Comparison of ENCODE assay signal across 27 cellular contexts in the genomic region with DNA sequence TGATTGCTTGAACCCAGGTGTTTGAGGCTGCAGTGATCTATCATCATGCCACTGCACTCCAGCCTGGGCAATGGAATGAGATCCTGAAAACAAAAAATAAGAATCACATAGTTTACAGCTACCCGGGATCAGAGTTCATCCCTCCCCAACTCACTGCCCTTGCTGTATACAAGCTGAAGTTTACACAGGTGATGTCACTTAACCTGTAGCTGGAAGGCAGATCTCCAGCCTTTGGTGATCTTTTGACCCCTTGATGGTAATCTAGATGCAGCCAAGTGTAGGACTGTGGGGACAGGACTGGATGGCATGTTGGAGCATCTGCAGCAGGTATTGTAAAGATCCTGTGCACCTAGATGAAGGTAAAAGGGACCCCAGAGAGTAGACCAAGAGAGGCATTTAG.
"Had no signal": no experiment of that assay in that cellular context is flagged by ENCODE, and none has a peak within 500 bp of the region (broad histone marks: within the 10 kb centered on the region; RNA-seq: fewer than 3 reads in every experiment).

No MANE protein-coding gene starts in this region.

- H3K9me3 Mint-ChIP-seq: dendritic cell treated with granulocyte-macrophage colony-stimulating factor and Interleukin-4, amounts not matched to agents 40 ng/mL and 50 ng/mL, for 4 days; endodermal cell; natural killer cell; neural progenitor cell; stimulated activated naive CD8-positive, alpha-beta T cell treated with anti-CD3 and anti-CD28 coated beads, Interleukin-15, amount 100 ng/mL, for 72 hours had no signal

- H3K4me1 Mint-ChIP-seq: endodermal cell; natural killer cell; neural progenitor cell; stimulated activated naive CD8-positive, alpha-beta T cell treated with anti-CD3 and anti-CD28 coated beads, Interleukin-15, amount 100 ng/mL, for 72 hours had no signal

- H3K36me3 Mint-ChIP-seq: natural killer cell, neural progenitor cell had no signal

- ATAC-seq: esophagus mucosa; gastrocnemius medialis; left cardiac atrium; left ventricle myocardium superior; lower lobe of right lung; natural killer cell; stimulated activated naive CD8-positive, alpha-beta T cell treated with anti-CD3 and anti-CD28 coated beads, Interleukin-15, amount 100 ng/mL, for 72 hours; upper lobe of right lung had no signal

- H3K27me3 ChIP-seq: colonic mucosa, gastrocnemius medialis, neural progenitor cell, right lobe of liver, suprapubic skin, transverse colon, upper lobe of right lung, uterus had no signal

- H3K4me1 ChIP-seq: colonic mucosa, gastrocnemius medialis, lower lobe of right lung, neural progenitor cell, parathyroid adenoma, right lobe of liver, suprapubic skin, transverse colon, upper lobe of right lung, uterus had no signal

- H3K4me3 Mint-ChIP-seq: dendritic cell treated with granulocyte-macrophage colony-stimulating factor and Interleukin-4, amounts not matched to agents 40 ng/mL and 50 ng/mL, for 4 days; endodermal cell; natural killer cell; neural progenitor cell; stimulated activated naive CD8-positive, alpha-beta T cell treated with anti-CD3 and anti-CD28 coated beads, Interleukin-15, amount 100 ng/mL, for 72 hours had no signal

- H3K9me3 ChIP-seq: colonic mucosa, gastrocnemius medialis, lower lobe of right lung, right lobe of liver, suprapubic skin, transverse colon, upper lobe of right lung, uterus had no signal

- H3K4me3 ChIP-seq: colonic mucosa, gastrocnemius medialis, lower lobe of right lung, neural progenitor cell, right lobe of liver, smooth muscle cell, suprapubic skin, transverse colon, upper lobe of right lung, uterus had no signal

- H3K27ac Mint-ChIP-seq: dendritic cell treated with granulocyte-macrophage colony-stimulating factor and Interleukin-4, amounts not matched to agents 40 ng/mL and 50 ng/mL, for 4 days; endodermal cell; natural killer cell; neural progenitor cell had no signal

- H3K36me3 ChIP-seq: colonic mucosa, gastrocnemius medialis, lower lobe of right lung, neural progenitor cell, right lobe of liver, suprapubic skin, transverse colon, upper lobe of right lung, uterus had no signal

- H3K27me3 Mint-ChIP-seq: dendritic cell treated with granulocyte-macrophage colony-stimulating factor and Interleukin-4, amounts not matched to agents 40 ng/mL and 50 ng/mL, for 4 days had no signal

- DNase-seq: colonic mucosa; effector CD8-positive, alpha-beta T cell; endodermal cell; foreskin fibroblast; gastrocnemius medialis; head of caudate nucleus; kidney; left cardiac atrium; left ventricle myocardium superior; lower lobe of right lung; natural killer cell; right lobe of liver; stimulated activated CD4-positive, alpha-beta T cell treated with anti-CD3 and anti-CD28 coated beads, Interleukin-12 subunit alpha, Interleukin-12 subunit beta, amount 100 ng/mL, for 4 hours; stimulated activated CD4-positive, alpha-beta T cell treated with anti-CD3 and anti-CD28 coated beads, Interleukin-1b, Interleukin-23, amount 100 ng/mL, for 48 hours; stimulated activated CD4-positive, alpha-beta T cell treated with anti-CD3 and anti-CD28 coated beads, Interleukin-4, amount 100 ng/mL, for 1 hour; stimulated activated CD8-positive, alpha-beta memory T cell treated with anti-CD3 and anti-CD28 coated beads, Interleukin-4, amount 100 ng/mL, for 48 hours; stimulated activated naive CD4-positive, alpha-beta T cell; stimulated activated naive CD8-positive, alpha-beta T cell treated with anti-CD3 and anti-CD28 coated beads, Interleukin-15, amount 100 ng/mL, for 72 hours; transverse colon; upper lobe of right lung; uterus had no signal
